11 cellular contexts compared by ENCODE assay signal in genomic region chr15:31296304-31297220, GRCh38. TPM values are rescaled to one million over a fixed set of nuclear protein-coding genes. Genes with fewer than 3 reads are reported as not detected.
DNase-seq lines count a peak whose midpoint lies in the region; ATAC-seq and TF ChIP-seq lines count a peak whose summit lies in the region.
"Had no signal": no experiment of that assay in that cellular context is flagged by ENCODE, and none has a peak within 500 bp of the region (broad histone marks: within the 10 kb centered on the region; RNA-seq: fewer than 3 reads in every experiment).

No MANE protein-coding gene starts in this region.

- TF ChIP-seq EP300 in SK-N-SH (IDR thresholded peaks at IDR 0.05; ENCODE audit: borderline replicate concordance in 1 of 2, low read depth in 1 of 2, low read length in 1 of 2), result no peak
- no peak for TF ChIP-seq EP300 in suprapubic skin (IDR thresholded peaks at IDR 0.05)

- no peak overlapping the region for H3K9ac ChIP-seq in SK-N-SH

- WGBS in SK-N-SH (ENCODE audit: low lambda C conversion rate), result 37% methylated on average over 9 of the region's 9 CpGs
- WGBS in suprapubic skin, result 22% methylated on average over 9 of the region's 9 CpGs
- 52 to 53% methylated on average over 9 of the region's 9 CpGs for WGBS in aorta, 2 donors

- H3K9me3 ChIP-seq in SK-N-SH (no peaks in the 10 kb centered on the region), suprapubic skin (no peaks in the 10 kb centered on the region), aorta (ENCODE audit: control insufficient read depth, low read length) (peaks cover 2% of the 10 kb centered on the region)
- H3K9me3 ChIP-seq: neutrophil had no signal

- H3K27me3 ChIP-seq in SK-N-SH (ENCODE audit: insufficient read depth) (0 out of 2 replicates have a peak, but pooled peaks cover 3% of the 10 kb centered on the region), suprapubic skin (no peaks in the 10 kb centered on the region), aorta (ENCODE audit: control insufficient read depth in 1 of 2, insufficient read depth in 2 of 2, low read length in 1 of 2) (no peaks in the 10 kb centered on the region)
- H3K27me3 ChIP-seq: neutrophil had no signal

- H3K4me1 ChIP-seq in SK-N-SH (ENCODE audit: control insufficient read depth in 1 of 2, insufficient read depth in 2 of 2, low read depth in 1 of 2, low read length in 1 of 2), result peaks cover 0 to 49% of the 10 kb centered on the region in 2 experiments; a peak in 2 of 4 replicates
- H3K4me1 ChIP-seq in suprapubic skin, result peaks cover 33% of the 10 kb centered on the region
- no peaks in the 10 kb centered on the region for H3K4me1 ChIP-seq in aorta (ENCODE audit: control insufficient read depth in 1 of 2, insufficient read depth in 2 of 2, low read length in 2 of 2)

- no peak overlapping the region for H3K4me2 ChIP-seq in SK-N-SH

- no peak overlapping the region for H2AFZ ChIP-seq in SK-N-SH (ENCODE audit: low read depth)

- no peak for TF ChIP-seq RAD21 in SK-N-SH (IDR thresholded peaks at IDR 0.05; ENCODE audit: low read length)

- POLR2A ChIA-PET in SK-N-SH (lab: Yijun Ruan, JAX), result no interaction called here

- H4K20me1 ChIP-seq in SK-N-SH (ENCODE audit: insufficient read depth), result no peaks in the 10 kb centered on the region

- peak; percentile 12 for DNase-seq in SK-N-SH
- peak; percentile 25 for DNase-seq in RPMI7951 (ENCODE audit: low read depth)
- DNase-seq in iris pigment epithelial cell (ENCODE audit: low read depth), result peak; percentile 7
- peak; percentile 64 to 78 for DNase-seq in suprapubic skin (ENCODE audit: low spot score in 2 of 2)
- DNase-seq in mesenteric fat pad (ENCODE audit: low spot score), result no peak
- no peak for DNase-seq in aorta
- DNase-seq: ACHN; activated CD4-positive, CD25-positive, alpha-beta regulatory T cell treated with anti-CD3 and anti-CD28 coated beads, Interleukin-2, amount 50 U/mL, for 72 hours had no signal

- no peak for ATAC-seq in SK-N-SH treated with all-trans-retinoic acid at 6 μM for 48 hours
- no peak for ATAC-seq in GM18907 (IDR thresholded peaks at IDR 0.05; ENCODE audit: unreplicated experiment)
- ATAC-seq in aorta (ENCODE audit: low FRiP score), result no peak

- H3F3A ChIP-seq in SK-N-SH (replicated peaks; ENCODE audit: insufficient read depth), result no peaks in the 10 kb centered on the region

- CTCF ChIA-PET in SK-N-SH (lab: Yijun Ruan, JAX), result interaction anchor here (0.6 to 1.4 kb wide), 2 partner anchors 16 to 91 kb away, joined by 3 to 4 read pairs; no protein-coding TSS in a partner anchor

- H3K36me3 ChIP-seq in SK-N-SH (replicated peaks in 1 of 2; ENCODE audit: control insufficient read depth in 1 of 2, insufficient read depth in 2 of 2, low read length in 1 of 2), result no peaks in the 10 kb centered on the region
- H3K36me3 ChIP-seq in suprapubic skin, result no peaks in the 10 kb centered on the region
- H3K36me3 ChIP-seq in aorta (ENCODE audit: control insufficient read depth in 1 of 2, insufficient read depth in 2 of 2, low read length in 1 of 2), result no peaks in the 10 kb centered on the region
- H3K36me3 ChIP-seq: neutrophil had no signal

- TF ChIP-seq CTCF in SK-N-SH (IDR thresholded peaks at IDR 0.05) (no peak), suprapubic skin (IDR thresholded peaks at IDR 0.05) (no peak)

- peak overlapping the region in 1 of 2 experiments; percentile 39; a peak in 1 of 4 replicates for H3K27ac ChIP-seq in SK-N-SH (ENCODE audit: low read depth in 2 of 2, low read length in 1 of 2)
- no peak overlapping the region for H3K27ac ChIP-seq in suprapubic skin
- H3K27ac ChIP-seq in aorta (ENCODE audit: low read depth in 1 of 2, low read length in 2 of 2), result no peak overlapping the region
- H3K27ac ChIP-seq: neutrophil had no signal

- intact Hi-C loops in aorta (cut with DNase I), result no loop called here

- H3K79me2 ChIP-seq in SK-N-SH (ENCODE audit: insufficient read depth), result no peaks in the 10 kb centered on the region

- H3K4me3 ChIP-seq in SK-N-SH (ENCODE audit: low read depth in 2 of 2, low read length in 1 of 2) (no peak overlapping the region), suprapubic skin (no peak overlapping the region), aorta (ENCODE audit: low read length in 2 of 2) (no peak overlapping the region)

- H3K9me2 ChIP-seq in SK-N-SH, result no peaks in the 10 kb centered on the region

- no peak for TF ChIP-seq POLR2A in suprapubic skin (IDR thresholded peaks at IDR 0.05)

TF ChIP-seq in SK-N-SH, 30 proteins besides CTCF, POLR2A, EP300 and RAD21:
- TF ChIP-seq NFIC (IDR thresholded peaks at IDR 0.05; ENCODE audit: borderline replicate concordance), result no peak
- no peak for TF ChIP-seq CHD2 (IDR thresholded peaks at IDR 0.05; ENCODE audit: low read length, partially characterized antibody)
- TF ChIP-seq POLR2AphosphoS5 (IDR thresholded peaks at IDR 0.05; ENCODE audit: low read depth, low read length), result no peak
- no peak for TF ChIP-seq EZH2phosphoT487 (IDR thresholded peaks at IDR 0.05; ENCODE audit: borderline replicate concordance, low read depth)
- TF ChIP-seq NRF1 (IDR thresholded peaks at IDR 0.05; ENCODE audit: low read depth, low read length), result no peak
- no peak for TF ChIP-seq RCOR1 (IDR thresholded peaks at IDR 0.05; ENCODE audit: low read length)

TF ChIP-seq in SK-N-SH treated with all-trans-retinoic acid at 6 μM for 48 hours, 23 proteins besides CTCF, POLR2A, EP300 and RAD21 (continues in another document):
- TF ChIP-seq PATZ1 (CRISPR knock-in tag; IDR thresholded peaks at IDR 0.05; ENCODE audit: borderline replicate concordance) (no peak), GLIS3 (CRISPR knock-in tag; IDR thresholded peaks at IDR 0.05) (no peak), OSR1 (CRISPR knock-in tag; IDR thresholded peaks at IDR 0.05) (no peak), ARNTL (CRISPR knock-in tag; IDR thresholded peaks at IDR 0.05; ENCODE audit: borderline replicate concordance, low read depth) (no peak), TSHZ2 (CRISPR knock-in tag; IDR thresholded peaks at IDR 0.05) (no peak), ZFP3 (CRISPR knock-in tag; IDR thresholded peaks at IDR 0.05) (no peak), RARB (CRISPR knock-in tag; IDR thresholded peaks at IDR 0.05) (no peak), ZNF565 (CRISPR knock-in tag; conservative IDR thresholded peaks at IDR 0.05; ENCODE audit: low read depth) (no peak), CSDC2 (CRISPR knock-in tag; IDR thresholded peaks at IDR 0.05) (no peak), ESRRG (CRISPR knock-in tag; IDR thresholded peaks at IDR 0.05) (no peak), ISL1 (CRISPR knock-in tag; IDR thresholded peaks at IDR 0.05) (no peak), BACH2 (CRISPR knock-in tag; IDR thresholded peaks at IDR 0.05; ENCODE audit: borderline replicate concordance) (no peak), ZNF70 (CRISPR knock-in tag; IDR thresholded peaks at IDR 0.05) (no peak), ZFP30 (CRISPR knock-in tag; IDR thresholded peaks at IDR 0.05) (no peak), TCF4 (CRISPR knock-in tag; IDR thresholded peaks at IDR 0.05; ENCODE audit: borderline replicate concordance) (no peak), PPARA (CRISPR knock-in tag; IDR thresholded peaks at IDR 0.05; ENCODE audit: borderline replicate concordance) (no peak), TOX (CRISPR knock-in tag; IDR thresholded peaks at IDR 0.05; ENCODE audit: borderline replicate concordance) (no peak), SNAI2 (CRISPR knock-in tag; IDR thresholded peaks at IDR 0.05) (no peak)

RNA-seq across cellular contexts. Expression of gene KLF13, which starts 30.1 kb away (rescaled TPM):
- polyA plus RNA-seq in SK-N-SH (2012; rRNA removed), result 7.1 and 8.6 TPM in 2 replicates
- polyA plus RNA-seq in SK-N-SH (2012; cell fraction: cytosol; rRNA removed), result 9.4 and 11.1 TPM in 2 replicates
- 7.4 and 9.3 TPM in 2 replicates for polyA plus RNA-seq in SK-N-SH (2012; cell fraction: nucleus; rRNA removed)
- total RNA-seq in RPMI7951 (2014; rRNA removed; shearing (Covaris generic)), result 60.3 and 75.6 TPM in 2 replicates
- 100 to 1,000 TPM; 141 to 162 (median 145) TPM for total RNA-seq in suprapubic skin
- total RNA-seq in mesenteric fat pad, result 41.8 TPM
- 10 to 100 TPM; 31.3 to 58.7 TPM for total RNA-seq in aorta
- polyA plus RNA-seq in aorta, result 10 to 100 TPM; 27.2 to 35.9 TPM

Comparison
In these comparisons a context has a peak if more than half of its experiments do, and no peak if none do; other contexts are left out.
1. DNase-seq: peak in SK-N-SH (single experiment), RPMI7951 (single experiment), iris pigment epithelial cell (single experiment) and suprapubic skin (2 of 2); none in mesenteric fat pad (single experiment) and aorta (0 of 2).